9 cellular contexts compared by ENCODE assay signal in genomic region chr11:119028346-119029068, GRCh38. TPM values are rescaled to one million over a fixed set of nuclear protein-coding genes. Genes with fewer than 3 reads are reported as not detected.
DNase-seq lines count a peak whose midpoint lies in the region; ATAC-seq and TF ChIP-seq lines count a peak whose summit lies in the region.
"Had no signal": no experiment of that assay in that cellular context is flagged by ENCODE, and none has a peak within 500 bp of the region (broad histone marks: within the 10 kb centered on the region; RNA-seq: fewer than 3 reads in every experiment).

No MANE protein-coding gene starts in this region.

- CTCF ChIA-PET in activated CD8-positive, alpha-beta T cell treated with anti-CD3 and anti-CD28 coated beads, Interleukin-2, amount 10 ng/mL, durations not matched to agents 7 days and 5 days (lab: Charles Lee) = interaction anchor here (0.7 kb wide), 1 partner anchor 9 kb away, joined by 3 read pairs; no protein-coding TSS in a partner anchor

- H3K27ac Mint-ChIP-seq in activated CD4-positive, alpha-beta T cell treated with anti-CD3 and anti-CD28 coated beads, Interleukin-2, amount 10 ng/mL, durations not matched to agents 24 days and 14 days = peak overlapping the region; percentile 25
- peak overlapping the region; percentile 54 for H3K27ac Mint-ChIP-seq in activated CD8-positive, alpha-beta T cell treated with anti-CD3 and anti-CD28 coated beads, Interleukin-2, amount 10 ng/mL, durations not matched to agents 7 days and 5 days
- peak overlapping the region; percentile 83 for H3K27ac Mint-ChIP-seq in stimulated activated effector memory CD8-positive, alpha-beta T cell treated with anti-CD3 and anti-CD28 coated beads, Interleukin-12 subunit alpha, Interleukin-12 subunit beta, amount 100 ng/mL, for 72 hours

- H3K9me3 Mint-ChIP-seq in activated CD4-positive, alpha-beta T cell treated with anti-CD3 and anti-CD28 coated beads, Interleukin-2, amount 10 ng/mL, durations not matched to agents 24 days and 14 days = no peaks in the 10 kb centered on the region
- H3K9me3 Mint-ChIP-seq in activated CD8-positive, alpha-beta T cell treated with anti-CD3 and anti-CD28 coated beads, Interleukin-2, amount 10 ng/mL, durations not matched to agents 7 days and 5 days (ENCODE audit: insufficient read depth) = no peaks in the 10 kb centered on the region
- no peaks in the 10 kb centered on the region for H3K9me3 Mint-ChIP-seq in stimulated activated effector memory CD8-positive, alpha-beta T cell treated with anti-CD3 and anti-CD28 coated beads, Interleukin-12 subunit alpha, Interleukin-12 subunit beta, amount 100 ng/mL, for 72 hours

- intact Hi-C loops in activated CD4-positive, alpha-beta T cell treated with anti-CD3 and anti-CD28 coated beads, Interleukin-2, amount 10 ng/mL, durations not matched to agents 24 days and 14 days (cut with micrococcal nuclease) = no loop called here
- intact Hi-C loops in adrenal gland (cut with DNase I) = no loop called here

- POLR2A ChIA-PET in activated CD8-positive, alpha-beta T cell treated with anti-CD3 and anti-CD28 coated beads, Interleukin-2, amount 10 ng/mL, durations not matched to agents 7 days and 5 days (lab: Charles Lee) = interaction anchor here (0.6 to 2.7 kb wide), 2 partner anchors 10 to 141 kb away, joined by 4 to 18 read pairs; partner anchors contain the start of genes RPS25 and TRAPPC4

- H3K36me3 Mint-ChIP-seq in activated CD4-positive, alpha-beta T cell treated with anti-CD3 and anti-CD28 coated beads, Interleukin-2, amount 10 ng/mL, durations not matched to agents 24 days and 14 days (ENCODE audit: low read depth) = peaks cover 23% of the 10 kb centered on the region
- peaks cover 31% of the 10 kb centered on the region for H3K36me3 Mint-ChIP-seq in activated CD8-positive, alpha-beta T cell treated with anti-CD3 and anti-CD28 coated beads, Interleukin-2, amount 10 ng/mL, durations not matched to agents 7 days and 5 days (ENCODE audit: low read depth)
- H3K36me3 Mint-ChIP-seq in stimulated activated effector memory CD8-positive, alpha-beta T cell treated with anti-CD3 and anti-CD28 coated beads, Interleukin-12 subunit alpha, Interleukin-12 subunit beta, amount 100 ng/mL, for 72 hours = peaks cover 47% of the 10 kb centered on the region

- peaks cover 5 to 20% of the 10 kb centered on the region in 2 donors for H3K4me1 ChIP-seq in adrenal gland (replicated peaks in 1 of 2)

- peak overlapping the region; percentile 83 for H3K4me3 Mint-ChIP-seq in activated CD4-positive, alpha-beta T cell treated with anti-CD3 and anti-CD28 coated beads, Interleukin-2, amount 10 ng/mL, durations not matched to agents 24 days and 14 days
- no peak overlapping the region for H3K4me3 Mint-ChIP-seq in activated CD8-positive, alpha-beta T cell treated with anti-CD3 and anti-CD28 coated beads, Interleukin-2, amount 10 ng/mL, durations not matched to agents 7 days and 5 days
- H3K4me3 Mint-ChIP-seq in stimulated activated effector memory CD8-positive, alpha-beta T cell treated with anti-CD3 and anti-CD28 coated beads, Interleukin-12 subunit alpha, Interleukin-12 subunit beta, amount 100 ng/mL, for 72 hours = peak overlapping the region; percentile 80

- no peaks in the 10 kb centered on the region for H3K9me3 ChIP-seq in adrenal gland (replicated peaks in 1 of 3)

- TF ChIP-seq POLR2A in GM18505 (IDR thresholded peaks at IDR 0.05; ENCODE audit: borderline replicate concordance, extremely low read depth, insufficient read depth, insufficient read length) (no peak), adrenal gland (IDR thresholded peaks at IDR 0.05) (no peak)

- no peak for TF ChIP-seq CTCF in adrenal gland (IDR thresholded peaks at IDR 0.05)

- DNase-seq in activated CD4-positive, alpha-beta T cell treated with anti-CD3 and anti-CD28 coated beads, Interleukin-2, amount 10 ng/mL, durations not matched to agents 24 days and 14 days = no peak
- DNase-seq in activated CD4-positive, alpha-beta T cell treated with anti-CD3 and anti-CD28 coated beads for 4 hours = no peak
- no peak for DNase-seq in activated CD8-positive, alpha-beta T cell treated with anti-CD3 and anti-CD28 coated beads, Interleukin-2, amount 10 ng/mL, durations not matched to agents 7 days and 5 days
- DNase-seq in left lobe of liver (ENCODE audit: low spot score) (peak; percentile 91), adrenal gland (no peak), NAMALWA (ENCODE audit: low spot score) (no peak)
- no peak for DNase-seq in stimulated activated effector memory CD8-positive, alpha-beta T cell treated with anti-CD3 and anti-CD28 coated beads, Interleukin-12 subunit alpha, Interleukin-12 subunit beta, amount 100 ng/mL, for 72 hours (ENCODE audit: low spot score in 2 of 2)
- DNase-seq: NCI-H2171 had no signal

- no peaks in the 10 kb centered on the region for H3K27me3 ChIP-seq in adrenal gland

- peak overlapping the region in 2 of 5 donors; percentile 26 to 52 for H3K27ac ChIP-seq in adrenal gland

- H3K4me1 Mint-ChIP-seq in activated CD4-positive, alpha-beta T cell treated with anti-CD3 and anti-CD28 coated beads, Interleukin-2, amount 10 ng/mL, durations not matched to agents 24 days and 14 days = peaks cover 34% of the 10 kb centered on the region
- peaks cover 36% of the 10 kb centered on the region for H3K4me1 Mint-ChIP-seq in activated CD8-positive, alpha-beta T cell treated with anti-CD3 and anti-CD28 coated beads, Interleukin-2, amount 10 ng/mL, durations not matched to agents 7 days and 5 days (ENCODE audit: low read depth)
- H3K4me1 Mint-ChIP-seq in stimulated activated effector memory CD8-positive, alpha-beta T cell treated with anti-CD3 and anti-CD28 coated beads, Interleukin-12 subunit alpha, Interleukin-12 subunit beta, amount 100 ng/mL, for 72 hours = peaks cover 42% of the 10 kb centered on the region

- peaks cover 0 to 17% of the 10 kb centered on the region in 2 donors for H3K36me3 ChIP-seq in adrenal gland (replicated peaks in 1 of 2)

- no peak for ATAC-seq in activated CD8-positive, alpha-beta T cell treated with anti-CD3 and anti-CD28 coated beads, Interleukin-2, amount 10 ng/mL, durations not matched to agents 7 days and 5 days
- peak; percentile 53 for ATAC-seq in left lobe of liver
- no peak for ATAC-seq in stimulated activated effector memory CD8-positive, alpha-beta T cell treated with anti-CD3 and anti-CD28 coated beads, Interleukin-12 subunit alpha, Interleukin-12 subunit beta, amount 100 ng/mL, for 72 hours
- no peak for ATAC-seq in GM18505 (IDR thresholded peaks at IDR 0.05; ENCODE audit: unreplicated experiment)

- WGBS in adrenal gland, 4 donors = 83 to 96% (median 85%) methylated on average over 5 to 9 of the region's 9 CpGs

- no peaks in the 10 kb centered on the region for H3K27me3 Mint-ChIP-seq in activated CD4-positive, alpha-beta T cell treated with anti-CD3 and anti-CD28 coated beads, Interleukin-2, amount 10 ng/mL, durations not matched to agents 24 days and 14 days
- H3K27me3 Mint-ChIP-seq in activated CD8-positive, alpha-beta T cell treated with anti-CD3 and anti-CD28 coated beads, Interleukin-2, amount 10 ng/mL, durations not matched to agents 7 days and 5 days (ENCODE audit: low read depth) = no peaks in the 10 kb centered on the region

- no peak overlapping the region for H3K4me3 ChIP-seq in adrenal gland

RNA-seq across cellular contexts. Expression of gene SLC37A4, which starts 2.2 kb away (rescaled TPM):
- 28.8 and 31.6 TPM in 2 replicates for total RNA-seq in activated CD4-positive, alpha-beta T cell treated with anti-CD3 and anti-CD28 coated beads, Interleukin-2, amount 10 ng/mL, durations not matched to agents 24 days and 14 days
- total RNA-seq in activated CD8-positive, alpha-beta T cell treated with anti-CD3 and anti-CD28 coated beads, Interleukin-2, amount 10 ng/mL, durations not matched to agents 7 days and 5 days = 10 to 100 TPM; 22.4 to 26.6 TPM
- 155 TPM for total RNA-seq in left lobe of liver
- 10 to 100 TPM; 17.6 to 38.9 (median 22.7) TPM for total RNA-seq in adrenal gland
- polyA plus RNA-seq in adrenal gland = 10 to 100 TPM in 2 of 3 donors, 1 to 10 TPM in 1; 9.2 to 29.3 (median 25.5) TPM

RNA-seq across cellular contexts. Expression of gene TRAPPC4, which starts 9.9 kb away (rescaled TPM):
- total RNA-seq in activated CD4-positive, alpha-beta T cell treated with anti-CD3 and anti-CD28 coated beads, Interleukin-2, amount 10 ng/mL, durations not matched to agents 24 days and 14 days = 141 and 151 TPM in 2 replicates
- total RNA-seq in activated CD8-positive, alpha-beta T cell treated with anti-CD3 and anti-CD28 coated beads, Interleukin-2, amount 10 ng/mL, durations not matched to agents 7 days and 5 days = 10 to 100 TPM; 58.6 to 65.0 TPM
- 18.0 TPM for total RNA-seq in left lobe of liver
- 100 to 1,000 TPM in 2 of 8 donors, 10 to 100 TPM in 6; 43.4 to 116 (median 83.1) TPM for total RNA-seq in adrenal gland
- 100 to 1,000 TPM in 1 of 3 donors, 10 to 100 TPM in 2; 32.5 to 134 (median 32.9) TPM for polyA plus RNA-seq in adrenal gland

RNA-seq across cellular contexts. Expression of gene RPS25, which starts 10.4 kb away (rescaled TPM):
- total RNA-seq in activated CD4-positive, alpha-beta T cell treated with anti-CD3 and anti-CD28 coated beads, Interleukin-2, amount 10 ng/mL, durations not matched to agents 24 days and 14 days = 1,641 and 1,650 TPM in 2 replicates
- 1,000 to 10,000 TPM; 1,115 to 1,170 TPM for total RNA-seq in activated CD8-positive, alpha-beta T cell treated with anti-CD3 and anti-CD28 coated beads, Interleukin-2, amount 10 ng/mL, durations not matched to agents 7 days and 5 days
- total RNA-seq in left lobe of liver = 307 TPM
- total RNA-seq in adrenal gland = 1,000 to 10,000 TPM in 4 of 8 donors, 100 to 1,000 TPM in 4; 935 to 1,765 (median 999) TPM
- polyA plus RNA-seq in adrenal gland = 1,000 to 10,000 TPM; 1,048 to 1,678 (median 1,557) TPM

RNA-seq across cellular contexts. Expression of gene HYOU1, which starts 28.5 kb away (rescaled TPM):
- 193 and 203 TPM in 2 replicates for total RNA-seq in activated CD4-positive, alpha-beta T cell treated with anti-CD3 and anti-CD28 coated beads, Interleukin-2, amount 10 ng/mL, durations not matched to agents 24 days and 14 days
- total RNA-seq in activated CD8-positive, alpha-beta T cell treated with anti-CD3 and anti-CD28 coated beads, Interleukin-2, amount 10 ng/mL, durations not matched to agents 7 days and 5 days = 100 to 1,000 TPM; 133 to 135 TPM
- total RNA-seq in left lobe of liver (205 TPM), adrenal gland (100 to 1,000 TPM in 3 of 8 donors, 10 to 100 TPM in 5; 43.5 to 301 (median 74.7) TPM)
- 100 to 1,000 TPM in 1 of 3 donors, 10 to 100 TPM in 2; 44.1 to 174 (median 47.0) TPM for polyA plus RNA-seq in adrenal gland

RNA-seq across cellular contexts. Expression of gene CENATAC, which starts 30.6 kb away (rescaled TPM):
- 46.3 and 47.1 TPM in 2 replicates for total RNA-seq in activated CD4-positive, alpha-beta T cell treated with anti-CD3 and anti-CD28 coated beads, Interleukin-2, amount 10 ng/mL, durations not matched to agents 24 days and 14 days
- total RNA-seq in activated CD8-positive, alpha-beta T cell treated with anti-CD3 and anti-CD28 coated beads, Interleukin-2, amount 10 ng/mL, durations not matched to agents 7 days and 5 days = 10 to 100 TPM; 39.3 to 41.1 TPM
- total RNA-seq in left lobe of liver (14.7 TPM), adrenal gland (10 to 100 TPM; 15.4 to 73.6 (median 25.0) TPM)
- 100 to 1,000 TPM in 2 of 3 donors, 10 to 100 TPM in 1; 15.7 to 157 (median 137) TPM for polyA plus RNA-seq in adrenal gland

Comparison
In these comparisons a context has a peak if more than half of its experiments do, and no peak if none do; other contexts are left out.
1. H3K27ac Mint-ChIP-seq: peak in every context shown above with its lines; median percentile 83 in stimulated activated effector memory CD8-positive, alpha-beta T cell treated with anti-CD3 and anti-CD28 coated beads, Interleukin-12 subunit alpha, Interleukin-12 subunit beta, amount 100 ng/mL, for 72 hours; 54 in activated CD8-positive, alpha-beta T cell treated with anti-CD3 and anti-CD28 coated beads, Interleukin-2, amount 10 ng/mL, durations not matched to agents 7 days and 5 days; 25 in activated CD4-positive, alpha-beta T cell treated with anti-CD3 and anti-CD28 coated beads, Interleukin-2, amount 10 ng/mL, durations not matched to agents 24 days and 14 days.